In the genomic region with DNA sequence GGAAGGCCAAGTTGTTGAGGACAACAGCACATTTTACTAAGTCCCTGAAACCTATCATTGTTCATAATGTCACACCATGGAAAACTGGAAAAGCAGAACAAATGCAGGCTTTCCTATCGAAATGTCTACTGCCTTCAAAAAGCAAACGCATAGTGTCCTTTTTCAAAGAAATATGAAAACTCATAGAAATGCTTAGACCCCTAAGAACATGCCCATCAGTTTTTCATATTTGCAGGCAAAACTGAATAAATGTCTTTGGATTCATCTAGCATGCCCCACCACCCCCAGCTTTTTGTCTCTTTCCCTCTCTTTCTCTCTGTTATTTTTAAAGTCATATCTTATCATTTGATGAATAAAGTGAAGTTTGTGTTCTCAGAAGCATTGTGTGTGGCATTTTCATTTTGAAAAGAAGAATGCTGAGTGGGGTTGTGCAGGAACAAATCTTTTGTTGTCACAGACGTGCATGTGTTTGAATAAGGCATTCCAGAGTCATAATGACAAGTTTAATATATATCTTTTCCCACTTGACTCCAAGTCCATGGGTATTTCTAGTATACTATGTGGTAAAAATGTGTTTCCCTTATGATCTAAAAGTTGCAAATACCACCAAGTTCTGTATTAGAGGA, we compare ENCODE assay signal across 20 cellular contexts.
A peak's percentile ranks its signal among the peaks of the same experiment; 100 is the strongest.
DNase-seq lines count a peak whose midpoint lies in the region; ATAC-seq, FAIRE-seq and TF ChIP-seq lines count a peak whose summit lies in the region.
"Had no signal": no experiment of that assay in that cellular context is flagged by ENCODE, and none has a peak within 500 bp of the region (broad histone marks: within the 10 kb centered on the region; RNA-seq: fewer than 3 reads in every experiment).

No MANE protein-coding gene starts in this region.

- TF ChIP-seq RAD21 in A549 (conservative IDR thresholded peaks at IDR 0.05 in 1 of 2, IDR thresholded peaks at IDR 0.05 in 1 of 2) = no peak

- H3K36me3 ChIP-seq in bronchial epithelial cell (ENCODE audit: control insufficient read depth, insufficient read depth, low read length) (no peaks in the 10 kb centered on the region), endothelial cell of umbilical vein (ENCODE audit: control insufficient read depth in 2 of 2, extremely low read depth in 1 of 2, insufficient read depth in 2 of 2, low read length in 2 of 2) (no peaks in the 10 kb centered on the region)
- H3K36me3 ChIP-seq: BE2C, BLaER1 had no signal

- TF ChIP-seq POLR2A in A549 (IDR thresholded peaks at IDR 0.05; ENCODE audit: low read length) (no peak), endothelial cell of umbilical vein (IDR thresholded peaks at IDR 0.05; ENCODE audit: low read depth, low read length) (no peak)

- TF ChIP-seq CTCF in A549 (IDR thresholded peaks at IDR 0.05) = no peak
- TF ChIP-seq CTCF in bronchial epithelial cell (IDR thresholded peaks at IDR 0.05; ENCODE audit: insufficient read depth, low read length, severe bottlenecking) = no peak
- TF ChIP-seq CTCF in endothelial cell of umbilical vein (IDR thresholded peaks at IDR 0.05; ENCODE audit: extremely low read depth in 1 of 2, insufficient read depth in 1 of 2, low read depth in 1 of 2, low read length in 2 of 2) = no peak

- no peak for FAIRE-seq in A549 (lab: Jason Lieb, UNC)
- peak; percentile 32 for FAIRE-seq in bronchial epithelial cell (lab: Jason Lieb, UNC)
- no peak for FAIRE-seq in endothelial cell of umbilical vein (lab: Jason Lieb, UNC)
- FAIRE-seq: G401.6, GM12891, GM19239 had no signal

- H3K27ac ChIP-seq in A549 (no peak overlapping the region), endothelial cell of umbilical vein (ENCODE audit: insufficient read depth, low read depth, low read length) (no peak overlapping the region)
- H3K27ac ChIP-seq: 22Rv1, BLaER1, C4-2B had no signal

- H3K4me2 ChIP-seq in A549 (peak overlapping the region; percentile 36; the same call in 1 of the 3 replicates), endothelial cell of umbilical vein (ENCODE audit: insufficient read depth, low read length) (no peak overlapping the region)
- H3K4me2 ChIP-seq: BLaER1 had no signal

- TF ChIP-seq EP300 in A549 (IDR thresholded peaks at IDR 0.05) = no peak

- no peak for ATAC-seq in A549
- no peak for ATAC-seq in GM21360 (IDR thresholded peaks at IDR 0.05; ENCODE audit: unreplicated experiment)
- ATAC-seq: CD8-positive, alpha-beta T cell had no signal

- no peaks in the 10 kb centered on the region for H3K9me1 ChIP-seq in endothelial cell of umbilical vein (replicated peaks; ENCODE audit: control insufficient read depth, extremely low read depth, insufficient read depth, low read length)

- H3K9ac ChIP-seq in endothelial cell of umbilical vein (replicated peaks; ENCODE audit: extremely low read depth, insufficient read depth, low read length) = no peak overlapping the region
- H3K9ac ChIP-seq: BLaER1 had no signal

- H2AFZ ChIP-seq in endothelial cell of umbilical vein (ENCODE audit: low read depth, low read length) = no peak overlapping the region

- intact Hi-C loops in endothelial cell of umbilical vein (cut with micrococcal nuclease) = no loop called here

- no peaks in the 10 kb centered on the region for H4K20me1 ChIP-seq in endothelial cell of umbilical vein (replicated peaks; ENCODE audit: control insufficient read depth, extremely low read depth, insufficient read depth, low read length)
- H4K20me1 ChIP-seq: BLaER1 had no signal

- H3K9me3 ChIP-seq in A549 (no peaks in the 10 kb centered on the region), endothelial cell of umbilical vein (replicated peaks; ENCODE audit: control insufficient read depth, insufficient read depth, low read length) (no peaks in the 10 kb centered on the region)
- H3K9me3 ChIP-seq: BE2C, BLaER1, Caco-2 had no signal

- H3K27me3 ChIP-seq in bronchial epithelial cell (ENCODE audit: control insufficient read depth, insufficient read depth, low read length) (no peaks in the 10 kb centered on the region), endothelial cell of umbilical vein (ENCODE audit: control insufficient read depth in 2 of 2, insufficient read depth in 2 of 2, low read length in 2 of 2) (no peaks in the 10 kb centered on the region)
- H3K27me3 ChIP-seq: BE2C, BLaER1 had no signal

- H3K4me1 ChIP-seq in A549 = peaks cover 13% of the 10 kb centered on the region
- H3K4me1 ChIP-seq in endothelial cell of umbilical vein (ENCODE audit: control insufficient read depth, extremely low read depth, insufficient read depth, low read length) = no peaks in the 10 kb centered on the region
- H3K4me1 ChIP-seq: BE2C, BLaER1, Caco-2 had no signal

- H3K4me3 ChIP-seq in A549 (no peak overlapping the region), bronchial epithelial cell (ENCODE audit: low read depth, low read length) (no peak overlapping the region), endothelial cell of umbilical vein (replicated peaks in 1 of 3; ENCODE audit: insufficient read depth in 1 of 3, low read depth in 1 of 3, low read length in 3 of 3) (no peak overlapping the region)
- H3K4me3 ChIP-seq: BLaER1 had no signal

- DNase-seq in A549 (ENCODE audit: low read depth in 1 of 2, low spot score in 1 of 2) (no peak), bronchial epithelial cell (ENCODE audit: low read depth) (no peak), endothelial cell of umbilical vein (ENCODE audit: low read depth, low spot score) (peak; percentile 86), NCI-H1930 (lab: John Stamatoyannopoulos, UW) (no peak), NCI-H2029 (lab: John Stamatoyannopoulos, UW) (no peak)
- DNase-seq: ACHN; BE2C; Caco-2; Calu3; CD4-positive, alpha-beta T cell; CD8-positive, alpha-beta T cell; DMS79 treated with DMSO at 0.1 percent for 48 hours; GF-D8 had no signal

- 62% methylated on average over 3 of the region's 3 CpGs for WGBS in A549 (ENCODE audit: missing lambda C conversion rate)

- no TSS peak for BruUV-seq in endothelial cell of umbilical vein (replicated peaks; lab: Mats Ljungman, UMichigan)

- H3K79me2 ChIP-seq in endothelial cell of umbilical vein (ENCODE audit: control insufficient read depth, insufficient read depth, low read length) = no peaks in the 10 kb centered on the region

- dilution Hi-C loops in endothelial cell of umbilical vein (cut with MboI; ENCODE audit: extremely low pct_ligation_motif_present, low sequenced_read_pairs) = no loop called here

- POLR2A ChIA-PET in A549 (lab: Yijun Ruan, JAX) = no interaction called here
- POLR2A ChIA-PET in endothelial cell of umbilical vein (lab: Charles Lee) = no interaction called here

- CTCF ChIA-PET in A549 (lab: Yijun Ruan, JAX) (no interaction called here), endothelial cell of umbilical vein (lab: Charles Lee) (no interaction called here)

TF ChIP-seq in A549, 52 proteins besides CTCF, POLR2A, EP300 and RAD21 (continues in another document):
- TF ChIP-seq HOXB13 (CRISPR knock-in tag; IDR thresholded peaks at IDR 0.05; ENCODE audit: low read depth) = no peak
- TF ChIP-seq, protein P1, sequence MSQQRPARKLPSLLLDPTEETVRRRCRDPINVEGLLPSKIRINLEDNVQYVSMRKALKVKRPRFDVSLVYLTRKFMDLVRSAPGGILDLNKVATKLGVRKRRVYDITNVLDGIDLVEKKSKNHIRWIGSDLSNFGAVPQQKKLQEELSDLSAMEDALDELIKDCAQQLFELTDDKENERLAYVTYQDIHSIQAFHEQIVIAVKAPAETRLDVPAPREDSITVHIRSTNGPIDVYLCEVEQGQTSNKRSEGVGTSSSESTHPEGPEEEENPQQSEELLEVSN (IDR thresholded peaks at IDR 0.05; ENCODE audit: borderline replicate concordance, low read depth) = no peak
- no peak for TF ChIP-seq CBX8 (IDR thresholded peaks at IDR 0.05)
- TF ChIP-seq TP53 (CRISPR knock-in tag; IDR thresholded peaks at IDR 0.05) = no peak
- TF ChIP-seq, protein P2, sequence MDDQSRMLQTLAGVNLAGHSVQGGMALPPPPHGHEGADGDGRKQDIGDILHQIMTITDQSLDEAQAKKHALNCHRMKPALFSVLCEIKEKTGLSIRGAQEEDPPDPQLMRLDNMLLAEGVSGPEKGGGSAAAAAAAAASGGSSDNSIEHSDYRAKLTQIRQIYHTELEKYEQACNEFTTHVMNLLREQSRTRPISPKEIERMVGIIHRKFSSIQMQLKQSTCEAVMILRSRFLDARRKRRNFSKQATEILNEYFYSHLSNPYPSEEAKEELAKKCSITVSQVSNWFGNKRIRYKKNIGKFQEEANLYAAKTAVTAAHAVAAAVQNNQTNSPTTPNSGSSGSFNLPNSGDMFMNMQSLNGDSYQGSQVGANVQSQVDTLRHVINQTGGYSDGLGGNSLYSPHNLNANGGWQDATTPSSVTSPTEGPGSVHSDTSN (IDR thresholded peaks at IDR 0.05) = no peak
- TF ChIP-seq NR3C1 (IDR thresholded peaks at IDR 0.05) = no peak
- no peak for TF ChIP-seq ZFP36 (IDR thresholded peaks at IDR 0.05; ENCODE audit: borderline replicate concordance, partially characterized antibody)

TF ChIP-seq in endothelial cell of umbilical vein, 7 proteins besides CTCF, POLR2A, EP300 and RAD21:
- TF ChIP-seq EZH2 (IDR thresholded peaks at IDR 0.05; ENCODE audit: borderline replicate concordance, low read depth, low read length, severe bottlenecking) = no peak
- TF ChIP-seq FOS (IDR thresholded peaks at IDR 0.05; ENCODE audit: borderline replicate concordance, insufficient read depth, low read length) = no peak
- TF ChIP-seq MYC (IDR thresholded peaks at IDR 0.05; ENCODE audit: low read depth, low read length) = no peak
- TF ChIP-seq POLR2AphosphoS5 (IDR thresholded peaks at IDR 0.05; ENCODE audit: insufficient read depth, low read depth, low read length) = no peak
- no peak for TF ChIP-seq GATA2 (IDR thresholded peaks at IDR 0.05; ENCODE audit: insufficient read depth, insufficient read length, low read depth, low read length)
- no peak for TF ChIP-seq MAX (IDR thresholded peaks at IDR 0.05; ENCODE audit: insufficient read depth, insufficient read length)
- no peak for TF ChIP-seq JUN (IDR thresholded peaks at IDR 0.05; ENCODE audit: borderline replicate concordance, insufficient read depth, insufficient read length, low read depth)
